8 cellular contexts compared by ENCODE assay signal in genomic region chr14:91367173-91368171, GRCh38. TPM values are rescaled to one million over a fixed set of nuclear protein-coding genes. Genes with fewer than 3 reads are reported as not detected.
DNase-seq lines count a peak whose midpoint lies in the region; ATAC-seq and TF ChIP-seq lines count a peak whose summit lies in the region.

No MANE protein-coding gene starts in this region.

- no peaks in the 10 kb centered on the region for H3K27me3 Mint-ChIP-seq in activated naive CD4-positive, alpha-beta T cell treated with anti-CD3 and anti-CD28 coated beads for 36 hours (ENCODE audit: low read depth)
- H3K27me3 Mint-ChIP-seq in naive B cell (no peaks in the 10 kb centered on the region), glutamatergic neuron (ENCODE audit: unreplicated experiment) (peaks cover 13% of the 10 kb centered on the region)

- H3K27ac Mint-ChIP-seq in activated naive CD4-positive, alpha-beta T cell treated with anti-CD3 and anti-CD28 coated beads for 36 hours, result peak overlapping the region; percentile 83
- H3K27ac Mint-ChIP-seq in naive B cell (peak overlapping the region; percentile 99 to 100 (median 100)), glutamatergic neuron (ENCODE audit: unreplicated experiment) (no peak overlapping the region)

- ATAC-seq in HG02798 (IDR thresholded peaks at IDR 0.05; ENCODE audit: poor library complexity, unreplicated experiment) (peak; percentile 89), naive B cell (ENCODE audit: low read depth in 2 of 2) (peak; percentile 82 to 85)

- DNase-seq in activated naive CD4-positive, alpha-beta T cell treated with Interleukin-2 at 50 U/mL for 16 hours, result peak; percentile 69
- DNase-seq in activated naive CD4-positive, alpha-beta T cell treated with anti-CD3 and anti-CD28 coated beads, Interleukin-2, amount 50 U/mL, for 16 hours, result no peak
- peak; percentile 13 for DNase-seq in NCI-H510A (lab: John Stamatoyannopoulos, UW)
- peak; percentile 83 for DNase-seq in activated naive CD4-positive, alpha-beta T cell treated with anti-CD3 and anti-CD28 coated beads for 36 hours
- DNase-seq in naive B cell, result peak; percentile 87
- no peak for DNase-seq in glutamatergic neuron
- DNase-seq in NCI-H2227 treated with DMSO at 0.1 percent for 48 hours (lab: John Stamatoyannopoulos, UW), result no peak

- peak overlapping the region; percentile 60 for H3K4me3 Mint-ChIP-seq in activated naive CD4-positive, alpha-beta T cell treated with anti-CD3 and anti-CD28 coated beads for 36 hours
- H3K4me3 Mint-ChIP-seq in naive B cell, result peak overlapping the region; percentile 51 to 84 (median 78)
- H3K4me3 Mint-ChIP-seq in glutamatergic neuron (ENCODE audit: unreplicated experiment), result no peak overlapping the region

- CTCF ChIA-PET in activated naive CD4-positive, alpha-beta T cell treated with anti-CD3 and anti-CD28 coated beads for 36 hours (lab: Charles Lee), result interaction anchor here (1.0 to 1.8 kb wide), 5 partner anchors 12 to 51 kb away, joined by 3 to 8 read pairs (median 4); partner anchors contain the start of gene CCDC88C

- intact Hi-C loops in activated naive CD4-positive, alpha-beta T cell treated with anti-CD3 and anti-CD28 coated beads for 36 hours (cut with micrococcal nuclease), result loop anchor here (1.0 kb wide), 2 partner anchors 12 to 18 kb away; no protein-coding TSS in a partner anchor

- no peak for TF ChIP-seq CTCF in glutamatergic neuron (IDR thresholded peaks at IDR 0.05; ENCODE audit: partially characterized antibody, unreplicated experiment)

- no peaks in the 10 kb centered on the region for H3K36me3 Mint-ChIP-seq in activated naive CD4-positive, alpha-beta T cell treated with anti-CD3 and anti-CD28 coated beads for 36 hours (ENCODE audit: low read depth)
- H3K36me3 Mint-ChIP-seq in naive B cell (no peaks in the 10 kb centered on the region), glutamatergic neuron (ENCODE audit: unreplicated experiment) (no peaks in the 10 kb centered on the region)

- peaks cover 95% of the 10 kb centered on the region for H3K4me1 Mint-ChIP-seq in activated naive CD4-positive, alpha-beta T cell treated with anti-CD3 and anti-CD28 coated beads for 36 hours (ENCODE audit: low read depth)
- peaks cover 56 to 95% (median 84%) of the 10 kb centered on the region in 3 donors for H3K4me1 Mint-ChIP-seq in naive B cell
- peaks cover 50% of the 10 kb centered on the region for H3K4me1 Mint-ChIP-seq in glutamatergic neuron (ENCODE audit: low read depth, unreplicated experiment)

- no peaks in the 10 kb centered on the region for H3K9me3 Mint-ChIP-seq in activated naive CD4-positive, alpha-beta T cell treated with anti-CD3 and anti-CD28 coated beads for 36 hours
- H3K9me3 Mint-ChIP-seq in naive B cell, result no peaks in the 10 kb centered on the region
- H3K9me3 Mint-ChIP-seq in glutamatergic neuron (ENCODE audit: unreplicated experiment), result peaks cover 6% of the 10 kb centered on the region

RNA-seq across cellular contexts. Expression of gene CCDC88C, which starts 50.1 kb away (rescaled TPM):
- total RNA-seq in activated naive CD4-positive, alpha-beta T cell treated with anti-CD3 and anti-CD28 coated beads for 36 hours, result 10 to 100 TPM; 76.0 to 83.3 TPM
- polyA plus RNA-seq in naive B cell (ENCODE audit: low read depth in 6 of 6), result 10 to 100 TPM; 13.5 to 35.0 (median 15.8) TPM
- 68.0 TPM for total RNA-seq in glutamatergic neuron (ENCODE audit: unreplicated experiment)

Comparison
In these comparisons a context has a peak if more than half of its experiments do, and no peak if none do; other contexts are left out.
1. DNase-seq: peak in activated naive CD4-positive, alpha-beta T cell treated with Interleukin-2 at 50 U/mL for 16 hours (single experiment), NCI-H510A (single experiment), activated naive CD4-positive, alpha-beta T cell treated with anti-CD3 and anti-CD28 coated beads for 36 hours (single experiment) and naive B cell (single experiment); none in activated naive CD4-positive, alpha-beta T cell treated with anti-CD3 and anti-CD28 coated beads, Interleukin-2, amount 50 U/mL, for 16 hours (single experiment), glutamatergic neuron (single experiment) and NCI-H2227 treated with DMSO at 0.1 percent for 48 hours (single experiment).